8 cellular contexts compared by ENCODE assay signal in genomic region chr7:138935438-138936079, GRCh38. TPM values are rescaled to one million over a fixed set of nuclear protein-coding genes. Genes with fewer than 3 reads are reported as not detected.
DNase-seq lines count a peak whose midpoint lies in the region; ATAC-seq lines count a peak whose summit lies in the region.

No MANE protein-coding gene starts in this region.

- ATAC-seq in HG03354 (IDR thresholded peaks at IDR 0.05; ENCODE audit: poor library complexity, severe bottlenecking, unreplicated experiment) (no peak), HG03280 (IDR thresholded peaks at IDR 0.05; ENCODE audit: unreplicated experiment) (no peak), GM18873 (IDR thresholded peaks at IDR 0.05; ENCODE audit: low FRiP score, unreplicated experiment) (no peak)

- DNase-seq in AG20443 (ENCODE audit: low spot score) (peak; percentile 93), NCI-H1694 (lab: John Stamatoyannopoulos, UW) (peak; percentile 43), astrocyte of the hippocampus (ENCODE audit: low read depth, low spot score) (peak; percentile 78), kidney glomerular epithelial cell (lab: John Stamatoyannopoulos, UW) (peak; percentile 78), ureter (ENCODE audit: low spot score) (no peak)

RNA-seq across cellular contexts. Expression of gene KIAA1549, which starts 45.6 kb away (rescaled TPM):
- total RNA-seq in ureter = 6.3 TPM
